ENCODE assay signal across 22 cellular contexts in the genomic region with DNA sequence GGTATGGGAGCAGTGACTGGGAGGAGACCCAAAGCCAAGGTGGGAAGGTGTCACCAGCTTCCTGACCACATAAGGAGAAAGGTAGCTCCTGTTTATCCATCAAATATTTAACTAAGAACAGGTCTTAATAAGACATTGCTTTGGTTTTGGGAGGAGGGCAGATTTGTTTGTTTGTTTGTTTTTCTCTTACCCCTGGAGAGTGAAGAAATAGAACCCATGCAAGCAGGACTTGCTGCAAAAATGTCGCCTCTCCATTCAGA. TPM values are rescaled to one million over a fixed set of nuclear protein-coding genes. Genes with fewer than 3 reads are reported as not detected.
A peak's percentile ranks its signal among the peaks of the same experiment; 100 is the strongest.
DNase-seq lines count a peak whose midpoint lies in the region; ATAC-seq and TF ChIP-seq lines count a peak whose summit lies in the region.
"Had no signal": no experiment of that assay in that cellular context is flagged by ENCODE, and none has a peak within 500 bp of the region (broad histone marks: within the 10 kb centered on the region; RNA-seq: fewer than 3 reads in every experiment).

No MANE protein-coding gene starts in this region.

- H3F3A ChIP-seq in MM.1S (ENCODE audit: insufficient read depth, low read length), result peaks cover 6% of the 10 kb centered on the region; the same call in 1 of the 2 replicates

- no peak for TF ChIP-seq EP300 in esophagus muscularis mucosa (IDR thresholded peaks at IDR 0.05)

- H2AFZ ChIP-seq in MM.1S (ENCODE audit: low read length), result no peak overlapping the region

- no peaks in the 10 kb centered on the region for H3K36me3 Mint-ChIP-seq in stimulated activated memory B cell treated with anti-CD40 and anti-IgM and Interleukin-4, amounts not matched to agents 10 μg/mL and 1 μg/mL and 100 μg/mL, for 72 hours
- no peaks in the 10 kb centered on the region for H3K36me3 Mint-ChIP-seq in CD4-positive, alpha-beta memory T cell

- no peaks in the 10 kb centered on the region for H3K9me3 Mint-ChIP-seq in stimulated activated memory B cell treated with anti-CD40 and anti-IgM and Interleukin-4, amounts not matched to agents 10 μg/mL and 1 μg/mL and 100 μg/mL, for 72 hours
- no peaks in the 10 kb centered on the region for H3K9me3 Mint-ChIP-seq in CD4-positive, alpha-beta memory T cell
- H3K9me3 Mint-ChIP-seq: CD4-positive, alpha-beta T cell had no signal

- H3K79me2 ChIP-seq in MM.1S (ENCODE audit: low read length), result no peaks in the 10 kb centered on the region

- peak overlapping the region; percentile 38 for H3K4me2 ChIP-seq in MM.1S (ENCODE audit: low read depth, low read length)
- H3K4me2 ChIP-seq: A549 had no signal

- peak overlapping the region; percentile 21; the same call in 1 of the 2 replicates for H3K27ac ChIP-seq in MM.1S (ENCODE audit: low read length)
- peak overlapping the region; percentile 80 for H3K27ac ChIP-seq in RWPE2 (ENCODE audit: poor library complexity, severe bottlenecking)
- H3K27ac ChIP-seq in foreskin keratinocyte, result peak overlapping the region; percentile 31
- H3K27ac ChIP-seq in CD4-positive, alpha-beta memory T cell (ENCODE audit: low read depth, low read length), result no peak overlapping the region
- no peak overlapping the region for H3K27ac ChIP-seq in esophagus muscularis mucosa (replicated peaks in 1 of 4)
- H3K27ac ChIP-seq: A549; BLaER1 treated with 17β-estradiol and CSF1 and Interleukin-3, amounts not matched to agents 10 nM and 100 nM; HL-60 had no signal

- ATAC-seq in RWPE2 (ENCODE audit: low read depth), result no peak
- no peak for ATAC-seq in foreskin keratinocyte
- no peak for ATAC-seq in stimulated activated memory B cell treated with anti-CD40 and anti-IgM and Interleukin-4, amounts not matched to agents 10 μg/mL and 1 μg/mL and 100 μg/mL, for 72 hours
- no peak for ATAC-seq in GM21367 (IDR thresholded peaks at IDR 0.05; ENCODE audit: unreplicated experiment)
- ATAC-seq: A549, Panc1 had no signal

- no peak for TF ChIP-seq POLR2A in esophagus muscularis mucosa (IDR thresholded peaks at IDR 0.05; ENCODE audit: low read depth)

- intact Hi-C loops in CD4-positive, alpha-beta memory T cell (cut with micrococcal nuclease), result no loop called here
- intact Hi-C loops in esophagus muscularis mucosa (cut with DNase I), result no loop called here

- no peak for DNase-seq in MM.1S
- DNase-seq in RWPE2 (ENCODE audit: low spot score), result no peak
- no peak for DNase-seq in foreskin keratinocyte
- DNase-seq in CD4-positive, alpha-beta memory T cell, result no peak
- no peak for DNase-seq in esophagus muscularis mucosa (ENCODE audit: extremely low spot score)
- DNase-seq: AML-193; CD4-positive, alpha-beta T cell; COR-L47; DND-41; HCEC 1CT; Karpas-422; MG63; NCI-H1694 treated with DMSO at 0.1 percent for 48 hours; NCI-H2081; NCI-H526 treated with DMSO at 0.1 percent for 48 hours; SK-N-SH had no signal

- H4K20me1 ChIP-seq in MM.1S (ENCODE audit: insufficient read depth, low read length), result no peaks in the 10 kb centered on the region
- H4K20me1 ChIP-seq: BLaER1 treated with 17β-estradiol and CSF1 and Interleukin-3, amounts not matched to agents 10 nM and 100 nM had no signal

- H3K27ac Mint-ChIP-seq in stimulated activated memory B cell treated with anti-CD40 and anti-IgM and Interleukin-4, amounts not matched to agents 10 μg/mL and 1 μg/mL and 100 μg/mL, for 72 hours, result peak overlapping the region; percentile 12
- peak overlapping the region in 1 of 7 donors; percentile 68 for H3K27ac Mint-ChIP-seq in CD4-positive, alpha-beta memory T cell
- H3K27ac Mint-ChIP-seq: CD4-positive, alpha-beta T cell had no signal

- H3K4me3 ChIP-seq in MM.1S (ENCODE audit: low read length) (no peak overlapping the region), RWPE2 (ENCODE audit: severe bottlenecking) (no peak overlapping the region), esophagus muscularis mucosa (no peak overlapping the region)
- H3K4me3 ChIP-seq in CD4-positive, alpha-beta memory T cell (ENCODE audit: low read length in 2 of 2), result no peak overlapping the region
- H3K4me3 ChIP-seq: A549; BLaER1 treated with 17β-estradiol and CSF1 and Interleukin-3, amounts not matched to agents 10 nM and 100 nM; MG63 had no signal

- H3K9ac ChIP-seq in MM.1S (ENCODE audit: low read length), result no peak overlapping the region
- H3K9ac ChIP-seq: BLaER1 treated with 17β-estradiol and CSF1 and Interleukin-3, amounts not matched to agents 10 nM and 100 nM; SK-N-SH had no signal

- H3K27me3 ChIP-seq in MM.1S (replicated peaks; ENCODE audit: insufficient read depth, low read length), result no peaks in the 10 kb centered on the region
- no peaks in the 10 kb centered on the region for H3K27me3 ChIP-seq in RWPE2 (ENCODE audit: insufficient read depth, poor library complexity, severe bottlenecking)
- H3K27me3 ChIP-seq in foreskin keratinocyte, result no peaks in the 10 kb centered on the region
- H3K27me3 ChIP-seq in CD4-positive, alpha-beta memory T cell (ENCODE audit: insufficient read depth, low read length), result no peaks in the 10 kb centered on the region
- H3K27me3 ChIP-seq in esophagus muscularis mucosa, result no peaks in the 10 kb centered on the region
- H3K27me3 ChIP-seq: BLaER1 treated with 17β-estradiol and CSF1 and Interleukin-3, amounts not matched to agents 10 nM and 100 nM; MG63 had no signal

- no peaks in the 10 kb centered on the region for H3K9me2 ChIP-seq in MM.1S (replicated peaks; ENCODE audit: insufficient read depth, low read length)
- H3K9me2 ChIP-seq: SK-N-SH had no signal

- peaks cover 38% of the 10 kb centered on the region for H3K4me1 ChIP-seq in MM.1S (ENCODE audit: low read length)
- H3K4me1 ChIP-seq in RWPE2 (ENCODE audit: insufficient read depth, poor library complexity, severe bottlenecking), result peaks cover 31% of the 10 kb centered on the region
- peaks cover 45% of the 10 kb centered on the region for H3K4me1 ChIP-seq in foreskin keratinocyte
- H3K4me1 ChIP-seq in CD4-positive, alpha-beta memory T cell (ENCODE audit: insufficient read depth, low read length), result peaks cover 36% of the 10 kb centered on the region
- H3K4me1 ChIP-seq in esophagus muscularis mucosa, result peaks cover 17 to 39% (median 38%) of the 10 kb centered on the region in 4 donors

- peaks cover 72% of the 10 kb centered on the region for H3K4me1 Mint-ChIP-seq in stimulated activated memory B cell treated with anti-CD40 and anti-IgM and Interleukin-4, amounts not matched to agents 10 μg/mL and 1 μg/mL and 100 μg/mL, for 72 hours
- H3K4me1 Mint-ChIP-seq in CD4-positive, alpha-beta memory T cell, result peaks cover 30 to 50% (median 42%) of the 10 kb centered on the region in 4 donors

- H3K4me3 Mint-ChIP-seq in stimulated activated memory B cell treated with anti-CD40 and anti-IgM and Interleukin-4, amounts not matched to agents 10 μg/mL and 1 μg/mL and 100 μg/mL, for 72 hours, result no peak overlapping the region
- no peak overlapping the region for H3K4me3 Mint-ChIP-seq in CD4-positive, alpha-beta memory T cell
- H3K4me3 Mint-ChIP-seq: CD4-positive, alpha-beta T cell had no signal

- H3K36me3 ChIP-seq in MM.1S (replicated peaks; ENCODE audit: insufficient read depth, low read length), result no peaks in the 10 kb centered on the region
- H3K36me3 ChIP-seq in RWPE2 (ENCODE audit: low read depth), result no peaks in the 10 kb centered on the region
- no peaks in the 10 kb centered on the region for H3K36me3 ChIP-seq in CD4-positive, alpha-beta memory T cell (ENCODE audit: insufficient read depth, low read length)
- no peaks in the 10 kb centered on the region for H3K36me3 ChIP-seq in esophagus muscularis mucosa
- H3K36me3 ChIP-seq: BLaER1 treated with 17β-estradiol and CSF1 and Interleukin-3, amounts not matched to agents 10 nM and 100 nM; MG63 had no signal

- no peaks in the 10 kb centered on the region for H3K9me3 ChIP-seq in MM.1S (replicated peaks; ENCODE audit: insufficient read depth, low read length)
- no peaks in the 10 kb centered on the region for H3K9me3 ChIP-seq in RWPE2 (ENCODE audit: severe bottlenecking)
- no peaks in the 10 kb centered on the region for H3K9me3 ChIP-seq in CD4-positive, alpha-beta memory T cell (ENCODE audit: control insufficient read depth in 1 of 2, low read length in 2 of 2)
- no peaks in the 10 kb centered on the region for H3K9me3 ChIP-seq in esophagus muscularis mucosa
- H3K9me3 ChIP-seq: A549, MG63, SK-N-SH had no signal

- H3K27me3 Mint-ChIP-seq in stimulated activated memory B cell treated with anti-CD40 and anti-IgM and Interleukin-4, amounts not matched to agents 10 μg/mL and 1 μg/mL and 100 μg/mL, for 72 hours, result no peaks in the 10 kb centered on the region
- H3K27me3 Mint-ChIP-seq in CD4-positive, alpha-beta memory T cell, result no peaks in the 10 kb centered on the region
- H3K27me3 Mint-ChIP-seq: CD4-positive, alpha-beta T cell had no signal

- CTCF ChIA-PET in CD4-positive, alpha-beta memory T cell (lab: Charles Lee; ENCODE audit: partially characterized antibody), result no interaction called here

- POLR2A ChIA-PET in CD4-positive, alpha-beta memory T cell (lab: Charles Lee; ENCODE audit: partially characterized antibody), result no interaction called here

- TF ChIP-seq CTCF in MM.1S (IDR thresholded peaks at IDR 0.05; ENCODE audit: low read length) (no peak), RWPE2 (IDR thresholded peaks at IDR 0.05; ENCODE audit: poor library complexity, severe bottlenecking) (no peak), foreskin keratinocyte (conservative IDR thresholded peaks at IDR 0.05) (no peak), esophagus muscularis mucosa (IDR thresholded peaks at IDR 0.05) (no peak)

- 96% methylated on average over 1 of the region's 1 CpG for WGBS in esophagus muscularis mucosa

RNA-seq across cellular contexts. Expression of a gene that starts 26.2 kb away (rescaled TPM):
- 1,058 and 1,283 TPM in 2 replicates for total RNA-seq in foreskin keratinocyte
- polyA plus RNA-seq in foreskin keratinocyte, result 489 and 531 TPM in 2 replicates
- 100 to 1,000 TPM; 808 to 809 TPM for total RNA-seq in CD4-positive, alpha-beta memory T cell
- 100 to 1,000 TPM; 390 to 554 TPM for polyA plus RNA-seq in CD4-positive, alpha-beta memory T cell
- total RNA-seq in esophagus muscularis mucosa, result 100 to 1,000 TPM; 212 to 292 (median 275) TPM

Comparison
In these comparisons a context has a peak if more than half of its experiments do, and no peak if none do; other contexts are left out.
1. H3K27ac ChIP-seq: peak in MM.1S (single experiment), RWPE2 (single experiment) and foreskin keratinocyte (single experiment); none in CD4-positive, alpha-beta memory T cell (single experiment) and esophagus muscularis mucosa (0 of 4).